In genomic region chr16:76926595-76926994, GRCh38 we compare ENCODE assay signal across 29 cellular contexts.
"Had no signal": no experiment of that assay in that cellular context is flagged by ENCODE, and none has a peak within 500 bp of the region (broad histone marks: within the 10 kb centered on the region; RNA-seq: fewer than 3 reads in every experiment).

No MANE protein-coding gene starts in this region.

- FAIRE-seq: astrocyte, K562, TTC549 had no signal

- DNase-seq: activated B cell treated with CpG ODN at 0.5 μM for 24 hours; activated CD4-positive, alpha-beta T cell treated with anti-CD3 and anti-CD28 coated beads for 1 hour; activated CD4-positive, alpha-beta T cell treated with anti-CD3 and anti-CD28 coated beads, Interleukin-2, amount 10 ng/mL, durations not matched to agents 24 days and 14 days; activated CD4-positive, alpha-beta T cell treated with anti-CD3 and anti-CD28 coated beads, Interleukin-2, amount 50 U/mL, for 48 hours; activated CD8-positive, alpha-beta memory T cell treated with anti-CD3 and anti-CD28 coated beads, Interleukin-2, amount 10 ng/mL, durations not matched to agents 7 days and 5 days; activated effector memory CD4-positive, alpha-beta T cell treated with anti-CD3 and anti-CD28 coated beads, Interleukin-2, amount 50 U/mL, for 16 hours; activated naive CD4-positive, alpha-beta T cell treated with Interleukin-2 at 50 U/mL for 16 hours; activated naive CD8-positive, alpha-beta T cell treated with anti-CD3 and anti-CD28 coated beads, Interleukin-2, amount 50 U/mL, for 24 hours; activated T-cell treated with anti-CD3 and anti-CD28 coated beads, Interleukin-2, amount 50 U/mL, for 4 hours; amygdala; brain microvascular endothelial cell; Karpas-422; MM.1S; NCI-H1105; NCI-H1436; NCI-H1694 treated with DMSO at 0.1 percent for 48 hours; NCI-H2029 treated with DMSO at 0.1 percent for 48 hours; NCI-H510A treated with DMSO at 0.1 percent for 48 hours; NCI-H69; Peyer's patch; SHP77 treated with DMSO at 0.1 percent for 48 hours; T-helper 2 cell; T1000 had no signal

- H3K4me3 Mint-ChIP-seq: activated B cell treated with CpG ODN at 0.5 μM for 24 hours; activated CD4-positive, alpha-beta T cell treated with anti-CD3 and anti-CD28 coated beads, Interleukin-2, amount 10 ng/mL, durations not matched to agents 24 days and 14 days; activated CD8-positive, alpha-beta memory T cell treated with anti-CD3 and anti-CD28 coated beads, Interleukin-2, amount 10 ng/mL, durations not matched to agents 7 days and 5 days; activated naive CD8-positive, alpha-beta T cell treated with anti-CD3 and anti-CD28 coated beads, Interleukin-2, amount 50 U/mL, for 24 hours; activated T-cell treated with anti-CD3 and anti-CD28 coated beads, Interleukin-2, amount 50 U/mL, for 4 hours had no signal

- H3K27ac Mint-ChIP-seq: activated B cell treated with CpG ODN at 0.5 μM for 24 hours; activated CD4-positive, alpha-beta T cell treated with anti-CD3 and anti-CD28 coated beads, Interleukin-2, amount 10 ng/mL, durations not matched to agents 24 days and 14 days; activated CD8-positive, alpha-beta memory T cell treated with anti-CD3 and anti-CD28 coated beads, Interleukin-2, amount 10 ng/mL, durations not matched to agents 7 days and 5 days; activated naive CD4-positive, alpha-beta T cell treated with anti-CD3 and anti-CD28 coated beads, Interleukin-2, amount 50 U/mL, for 72 hours; activated naive CD8-positive, alpha-beta T cell treated with anti-CD3 and anti-CD28 coated beads, Interleukin-2, amount 50 U/mL, for 24 hours had no signal

- H3K4me1 Mint-ChIP-seq: activated B cell treated with CpG ODN at 0.5 μM for 24 hours; activated CD4-positive, alpha-beta T cell treated with anti-CD3 and anti-CD28 coated beads, Interleukin-2, amount 10 ng/mL, durations not matched to agents 24 days and 14 days; activated CD8-positive, alpha-beta memory T cell treated with anti-CD3 and anti-CD28 coated beads, Interleukin-2, amount 10 ng/mL, durations not matched to agents 7 days and 5 days; activated naive CD8-positive, alpha-beta T cell treated with anti-CD3 and anti-CD28 coated beads, Interleukin-2, amount 50 U/mL, for 24 hours had no signal

- H3K9me3 Mint-ChIP-seq: activated B cell treated with CpG ODN at 0.5 μM for 24 hours; activated CD4-positive, alpha-beta T cell treated with anti-CD3 and anti-CD28 coated beads, Interleukin-2, amount 10 ng/mL, durations not matched to agents 24 days and 14 days; activated T-cell treated with anti-CD3 and anti-CD28 coated beads, Interleukin-2, amount 50 U/mL, for 4 hours had no signal

- H3K4me3 ChIP-seq: cardiac muscle cell, K562, Peyer's patch had no signal

- ATAC-seq: activated CD8-positive, alpha-beta memory T cell treated with anti-CD3 and anti-CD28 coated beads, Interleukin-2, amount 10 ng/mL, durations not matched to agents 7 days and 5 days; activated naive CD4-positive, alpha-beta T cell treated with anti-CD3 and anti-CD28 coated beads, Interleukin-2, amount 50 U/mL, for 72 hours; activated naive CD8-positive, alpha-beta T cell treated with anti-CD3 and anti-CD28 coated beads, Interleukin-2, amount 50 U/mL, for 24 hours; activated T-cell treated with anti-CD3 and anti-CD28 coated beads, Interleukin-2, amount 50 U/mL, for 4 hours; K562 had no signal

- H3K9me3 ChIP-seq: Peyer's patch had no signal

- H3K36me3 ChIP-seq: brain microvascular endothelial cell, cardiac muscle cell, Peyer's patch had no signal

- H3K36me3 Mint-ChIP-seq: activated CD8-positive, alpha-beta memory T cell treated with anti-CD3 and anti-CD28 coated beads, Interleukin-2, amount 10 ng/mL, durations not matched to agents 7 days and 5 days; activated naive CD4-positive, alpha-beta T cell treated with anti-CD3 and anti-CD28 coated beads, Interleukin-2, amount 50 U/mL, for 72 hours had no signal

- H3K27ac ChIP-seq: brain microvascular endothelial cell, cardiac muscle cell, Peyer's patch, RWPE1 had no signal

- H3K27me3 Mint-ChIP-seq: activated B cell treated with CpG ODN at 0.5 μM for 24 hours; activated CD4-positive, alpha-beta T cell treated with anti-CD3 and anti-CD28 coated beads, Interleukin-2, amount 10 ng/mL, durations not matched to agents 24 days and 14 days; activated CD8-positive, alpha-beta memory T cell treated with anti-CD3 and anti-CD28 coated beads, Interleukin-2, amount 10 ng/mL, durations not matched to agents 7 days and 5 days; activated naive CD8-positive, alpha-beta T cell treated with anti-CD3 and anti-CD28 coated beads, Interleukin-2, amount 50 U/mL, for 24 hours had no signal

- H3K4me1 ChIP-seq: Peyer's patch had no signal

- H3K27me3 ChIP-seq: brain microvascular endothelial cell, cardiac muscle cell, Peyer's patch had no signal
